In genomic region chr1:177256153-177256814, GRCh38 we compare ENCODE assay signal across 8 cellular contexts.
DNase-seq lines count a peak whose midpoint lies in the region.

No MANE protein-coding gene starts in this region.

- POLR2A ChIA-PET in CD8-positive, alpha-beta memory T cell (lab: Charles Lee) = no interaction called here

- no peaks in the 10 kb centered on the region for H3K36me3 ChIP-seq in BLaER1
- no peaks in the 10 kb centered on the region for H3K36me3 ChIP-seq in CD8-positive, alpha-beta memory T cell (ENCODE audit: insufficient read depth, low read length)

- H3K27me3 ChIP-seq in BLaER1 = no peaks in the 10 kb centered on the region
- no peaks in the 10 kb centered on the region for H3K27me3 ChIP-seq in CD8-positive, alpha-beta memory T cell (ENCODE audit: insufficient read depth, low read length, poor library complexity, severe bottlenecking)

- no peaks in the 10 kb centered on the region for H3K36me3 Mint-ChIP-seq in CD8-positive, alpha-beta memory T cell

- peak overlapping the region; percentile 11 for H3K4me2 ChIP-seq in BLaER1

- H4K20me1 ChIP-seq in BLaER1 = no peaks in the 10 kb centered on the region

- H3K4me1 Mint-ChIP-seq in CD8-positive, alpha-beta memory T cell = no peaks in the 10 kb centered on the region

- peaks cover 17% of the 10 kb centered on the region for H3K4me1 ChIP-seq in BLaER1
- no peaks in the 10 kb centered on the region for H3K4me1 ChIP-seq in CD8-positive, alpha-beta memory T cell (ENCODE audit: insufficient read depth, low read length)

- CTCF ChIA-PET in CD8-positive, alpha-beta memory T cell (lab: Charles Lee) = no interaction called here

- H3K4me3 ChIP-seq in BLaER1 = no peak overlapping the region
- no peak overlapping the region for H3K4me3 ChIP-seq in CD8-positive, alpha-beta memory T cell (ENCODE audit: low read length)

- H3K9me3 ChIP-seq in BLaER1 = no peaks in the 10 kb centered on the region
- no peaks in the 10 kb centered on the region for H3K9me3 ChIP-seq in CD8-positive, alpha-beta memory T cell (ENCODE audit: low read length)

- DNase-seq in GM19238 (ENCODE audit: insufficient read length, low spot score) (peak; percentile 7), NCI-H146 treated with DMSO at 0.1 percent for 48 hours (lab: John Stamatoyannopoulos, UW; ENCODE audit: unreplicated experiment) (peak; percentile 15), astrocyte of the hippocampus (ENCODE audit: low read depth, low spot score) (peak; percentile 91), iPS-NIHi11 (ENCODE audit: low spot score) (peak; percentile 74), superior temporal gyrus (ENCODE audit: extremely low spot score) (peak; percentile 88), NK-92 (lab: John Stamatoyannopoulos, UW; ENCODE audit: unreplicated experiment) (no peak)
- DNase-seq in CD8-positive, alpha-beta memory T cell = no peak

- H3K9ac ChIP-seq in BLaER1 = no peak overlapping the region

- H3K27ac ChIP-seq in BLaER1 = no peak overlapping the region
- H3K27ac ChIP-seq in CD8-positive, alpha-beta memory T cell (ENCODE audit: low read depth, low read length) = no peak overlapping the region

- H3K27me3 Mint-ChIP-seq in CD8-positive, alpha-beta memory T cell = no peaks in the 10 kb centered on the region

- H3K4me3 Mint-ChIP-seq in CD8-positive, alpha-beta memory T cell = no peak overlapping the region

- no peak overlapping the region for H3K27ac Mint-ChIP-seq in CD8-positive, alpha-beta memory T cell

- H3K9me3 Mint-ChIP-seq in CD8-positive, alpha-beta memory T cell = peaks cover 0 to 10% (median 2%) of the 10 kb centered on the region in 5 donors

Comparison
In these comparisons a context has a peak if more than half of its experiments do, and no peak if none do; other contexts are left out.
1. DNase-seq: peak in GM19238 (single experiment), NCI-H146 treated with DMSO at 0.1 percent for 48 hours (single experiment), astrocyte of the hippocampus (single experiment), iPS-NIHi11 (single experiment) and superior temporal gyrus (single experiment); none in NK-92 (single experiment) and CD8-positive, alpha-beta memory T cell (0 of 5).